In the genomic region with DNA sequence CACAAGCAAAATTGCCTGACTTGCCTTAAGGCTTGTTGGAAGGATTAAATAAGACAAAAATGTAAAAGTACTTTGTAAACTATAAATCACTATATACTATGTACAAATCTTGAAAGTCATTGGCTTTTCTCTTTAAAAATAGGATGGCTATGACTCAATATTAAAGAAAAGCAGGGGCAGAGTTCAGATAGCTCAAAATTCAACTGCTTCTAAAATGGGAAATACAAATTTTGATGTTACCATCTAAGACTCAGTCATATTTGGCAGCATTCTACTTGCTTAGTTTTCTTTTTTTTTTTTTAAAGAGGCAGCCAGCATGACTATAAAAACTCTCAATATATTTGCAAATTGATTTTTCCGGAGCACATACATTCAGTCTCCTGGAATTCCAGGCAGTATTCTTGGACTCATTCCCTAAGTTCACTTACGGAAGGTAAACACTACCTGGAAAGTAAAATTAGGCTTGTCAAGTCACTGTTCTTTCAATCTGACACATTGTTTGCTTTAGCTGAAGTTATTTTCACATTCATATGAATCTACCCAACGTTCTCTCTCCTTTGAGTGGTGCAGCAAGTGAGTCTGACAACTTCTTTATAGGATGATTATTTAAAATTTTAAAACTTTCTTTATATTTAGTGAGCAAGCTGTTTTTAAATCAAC, we compare ENCODE assay signal across 19 cellular contexts.
"Had no signal": no experiment of that assay in that cellular context is flagged by ENCODE, and none has a peak within 500 bp of the region (broad histone marks: within the 10 kb centered on the region; RNA-seq: fewer than 3 reads in every experiment).

No MANE protein-coding gene starts in this region.

- H3K27me3 Mint-ChIP-seq: memory B cell, type B pancreatic cell had no signal

- H3K4me1 Mint-ChIP-seq: activated naive CD8-positive, alpha-beta T cell treated with anti-CD3 and anti-CD28 coated beads, Interleukin-2, amount 10 ng/mL, durations not matched to agents 7 days and 5 days; memory B cell; natural killer cell had no signal

- H3K36me3 Mint-ChIP-seq: activated naive CD8-positive, alpha-beta T cell treated with anti-CD3 and anti-CD28 coated beads, Interleukin-2, amount 10 ng/mL, durations not matched to agents 7 days and 5 days; natural killer cell; stimulated activated naive B cell treated with anti-CD40 and anti-IgM and Interleukin-4, amounts not matched to agents 10 μg/mL and 1 μg/mL and 100 μg/mL, for 72 hours had no signal

- H3K4me1 ChIP-seq: left ventricle myocardium inferior had no signal

- H3K4me3 Mint-ChIP-seq: activated naive CD8-positive, alpha-beta T cell treated with anti-CD3 and anti-CD28 coated beads, Interleukin-2, amount 10 ng/mL, durations not matched to agents 7 days and 5 days; memory B cell; natural killer cell; stimulated activated naive B cell treated with anti-CD40 and anti-IgM and Interleukin-4, amounts not matched to agents 10 μg/mL and 1 μg/mL and 100 μg/mL, for 72 hours; type B pancreatic cell had no signal

- H3K27ac Mint-ChIP-seq: activated naive CD8-positive, alpha-beta T cell treated with anti-CD3 and anti-CD28 coated beads, Interleukin-2, amount 10 ng/mL, durations not matched to agents 7 days and 5 days; memory B cell; natural killer cell; stimulated activated naive B cell treated with anti-CD40 and anti-IgM and Interleukin-4, amounts not matched to agents 10 μg/mL and 1 μg/mL and 100 μg/mL, for 72 hours; type B pancreatic cell had no signal

- H3K27me3 ChIP-seq: heart right ventricle, neutrophil had no signal

- DNase-seq: activated CD4-positive, alpha-beta T cell treated with anti-CD3 and anti-CD28 coated beads for 1 hour; activated CD4-positive, alpha-beta T cell treated with anti-CD3 and anti-CD28 coated beads, Interleukin-2, amount 50 U/mL, for 4 hours; activated naive CD4-positive, alpha-beta T cell; activated naive CD8-positive, alpha-beta T cell treated with anti-CD3 and anti-CD28 coated beads, Interleukin-2, amount 10 ng/mL, durations not matched to agents 7 days and 5 days; activated T-cell treated with anti-CD3 and anti-CD28 coated beads for 4 hours; anterior cingulate cortex; heart right ventricle; left ventricle myocardium inferior; natural killer cell; posterior cingulate gyrus; retina; stimulated activated CD4-positive, alpha-beta T cell treated with anti-CD3 and anti-CD28 coated beads, Interleukin-2, amount 100 ng/mL, for 48 hours; stimulated activated naive B cell treated with anti-CD40 and anti-IgM and Interleukin-4, amounts not matched to agents 10 μg/mL and 1 μg/mL and 100 μg/mL, for 72 hours; substantia nigra had no signal

- H3K9me3 Mint-ChIP-seq: activated naive CD8-positive, alpha-beta T cell treated with anti-CD3 and anti-CD28 coated beads, Interleukin-2, amount 10 ng/mL, durations not matched to agents 7 days and 5 days; memory B cell; natural killer cell; stimulated activated naive B cell treated with anti-CD40 and anti-IgM and Interleukin-4, amounts not matched to agents 10 μg/mL and 1 μg/mL and 100 μg/mL, for 72 hours; type B pancreatic cell had no signal

- H3K4me3 ChIP-seq: heart right ventricle, left ventricle myocardium inferior had no signal

- ATAC-seq: heart right ventricle; natural killer cell; stimulated activated naive B cell treated with anti-CD40 and anti-IgM and Interleukin-4, amounts not matched to agents 10 μg/mL and 1 μg/mL and 100 μg/mL, for 72 hours had no signal

- FAIRE-seq: colon, frontal cortex had no signal

- H3K36me3 ChIP-seq: left ventricle myocardium inferior, neutrophil had no signal

- H3K27ac ChIP-seq: heart right ventricle, left ventricle myocardium inferior, neutrophil had no signal

- H3K9me3 ChIP-seq: heart right ventricle, left ventricle myocardium inferior, neutrophil had no signal
